ENCODE assay signal across 10 cellular contexts in the genomic region with DNA sequence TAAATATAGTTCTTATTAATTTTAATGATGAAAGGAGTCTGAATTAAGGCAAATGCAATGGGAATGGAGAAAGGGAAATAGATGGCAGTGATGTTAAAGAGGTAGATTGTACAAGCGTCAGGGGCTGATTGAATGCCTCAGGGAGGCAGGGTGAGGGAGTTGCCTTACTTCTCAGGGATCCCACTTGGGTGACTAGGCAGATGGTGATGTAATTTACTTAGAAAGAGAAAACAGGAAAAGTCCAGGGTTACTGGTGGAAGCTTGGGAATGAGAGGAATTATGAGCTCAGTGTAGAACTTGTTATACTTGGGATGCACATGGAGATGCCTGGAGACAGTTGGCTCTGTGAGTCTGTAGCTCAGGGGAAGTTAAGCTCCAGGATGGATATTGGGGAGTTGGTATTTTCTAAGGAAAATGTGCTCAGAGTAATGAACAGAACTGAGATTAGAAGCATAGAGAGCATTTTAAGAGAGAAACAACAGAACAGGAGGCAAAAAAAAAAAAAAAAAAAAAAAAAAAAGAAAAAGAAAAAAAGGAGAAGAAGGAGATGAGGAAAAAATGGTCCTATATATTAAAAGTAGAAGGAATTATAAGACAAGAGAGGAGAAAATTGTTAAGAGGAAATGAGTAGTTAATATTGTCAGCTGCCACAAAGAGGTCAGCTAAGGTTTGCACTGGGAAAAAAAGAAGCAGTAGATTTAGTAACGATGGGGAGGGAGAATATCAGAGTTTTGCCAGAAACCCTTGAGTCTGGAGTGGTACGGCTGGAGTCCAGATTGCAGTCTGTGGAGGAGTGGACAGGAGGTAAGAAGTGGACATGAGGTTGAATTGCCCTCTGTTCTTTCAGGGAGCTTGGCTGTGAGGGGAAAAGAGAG.
DNase-seq lines count a peak whose midpoint lies in the region; ATAC-seq, FAIRE-seq and TF ChIP-seq lines count a peak whose summit lies in the region.
"Had no signal": no experiment of that assay in that cellular context is flagged by ENCODE, and none has a peak within 500 bp of the region (broad histone marks: within the 10 kb centered on the region; RNA-seq: fewer than 3 reads in every experiment).

No MANE protein-coding gene starts in this region.

- H3K27me3 ChIP-seq in astrocyte (ENCODE audit: insufficient read depth, low read length) (no peaks in the 10 kb centered on the region), keratinocyte (ENCODE audit: control insufficient read depth, extremely low read depth, insufficient read depth, low read length) (no peaks in the 10 kb centered on the region), transverse colon (no peaks in the 10 kb centered on the region)
- H3K27me3 ChIP-seq: uterus had no signal

- TF ChIP-seq EP300 in transverse colon (IDR thresholded peaks at IDR 0.05; ENCODE audit: low read depth): no peak

- intact Hi-C loops in left ventricle myocardium superior (cut with micrococcal nuclease) (loop anchor here (10.0 kb wide), 1 partner anchor 135 kb away; no protein-coding TSS in a partner anchor), Right ventricle myocardium inferior (cut with DNase I) (no loop called here), transverse colon (cut with DNase I; ENCODE audit: low total_unique reads) (no loop called here)

- H3K4me1 ChIP-seq in astrocyte (ENCODE audit: insufficient read depth, low read length) (peaks cover 14% of the 10 kb centered on the region), keratinocyte (ENCODE audit: control insufficient read depth, extremely low read depth, insufficient read depth, low read length) (peaks cover 15% of the 10 kb centered on the region), transverse colon (no peaks in the 10 kb centered on the region)
- H3K4me1 ChIP-seq: uterus had no signal

- dilution Hi-C loops in keratinocyte (cut with MboI; ENCODE audit: extremely low pct_ligation_motif_present, low sequenced_read_pairs): no loop called here

- H3K27me3 Mint-ChIP-seq in astrocyte (ENCODE audit: low read depth, unreplicated experiment): no peaks in the 10 kb centered on the region

- H3K4me1 Mint-ChIP-seq in astrocyte (ENCODE audit: low read depth, unreplicated experiment): peaks cover 1% of the 10 kb centered on the region

- no peak for TF ChIP-seq POLR2A in transverse colon (IDR thresholded peaks at IDR 0.05)

- H3K4me2 ChIP-seq in astrocyte (ENCODE audit: low read length) (peak overlapping the region; percentile 16), keratinocyte (ENCODE audit: control insufficient read depth, extremely low read depth, insufficient read depth, low read depth, low read length) (peak overlapping the region; percentile 6)

- H4K20me1 ChIP-seq in astrocyte (ENCODE audit: insufficient read depth, low read length) (no peaks in the 10 kb centered on the region), keratinocyte (ENCODE audit: control insufficient read depth, extremely low read depth, insufficient read depth, low read length) (no peaks in the 10 kb centered on the region)

- no peaks in the 10 kb centered on the region for H3K9me1 ChIP-seq in keratinocyte (ENCODE audit: control insufficient read depth, extremely low read depth, insufficient read depth, low read length)

- no peaks in the 10 kb centered on the region for H3K36me3 Mint-ChIP-seq in astrocyte (ENCODE audit: low read depth, unreplicated experiment)

- TF ChIP-seq CTCF in astrocyte (IDR thresholded peaks at IDR 0.05; ENCODE audit: insufficient read depth, low read depth, low read length) (no peak), keratinocyte (optimal IDR thresholded peaks at IDR 0.05 in 1 of 3, IDR thresholded peaks at IDR 0.05 in 1 of 3, conservative IDR thresholded peaks at IDR 0.05 in 1 of 3; ENCODE audit: extremely low read depth in 1 of 3, insufficient read depth in 2 of 3, low read length in 3 of 3) (no peak), transverse colon (IDR thresholded peaks at IDR 0.05) (no peak)

- peak overlapping the region; percentile 18 for H3K9ac ChIP-seq in astrocyte (ENCODE audit: low read length)
- no peak overlapping the region for H3K9ac ChIP-seq in keratinocyte (ENCODE audit: control insufficient read depth, extremely low read depth, insufficient read depth, low read length)

- peak; percentile 41 for ATAC-seq in left ventricle myocardium superior
- ATAC-seq in Right ventricle myocardium inferior: no peak
- ATAC-seq: activated CD8-positive, alpha-beta T cell treated with anti-CD3 and anti-CD28 coated beads for 36 hours had no signal

- H3K79me2 ChIP-seq in astrocyte (ENCODE audit: insufficient read depth, low read length) (no peaks in the 10 kb centered on the region), keratinocyte (ENCODE audit: control insufficient read depth, insufficient read depth, low read length) (no peaks in the 10 kb centered on the region)

- no peak overlapping the region for H3K4me3 ChIP-seq in astrocyte (ENCODE audit: insufficient read depth, low read depth, low read length)
- no peak overlapping the region for H3K4me3 ChIP-seq in keratinocyte (ENCODE audit: control insufficient read depth in 2 of 3, extremely low read depth in 1 of 3, insufficient read depth in 2 of 3, low read depth in 1 of 3, low read length in 3 of 3)
- H3K4me3 ChIP-seq in transverse colon: no peak overlapping the region
- H3K4me3 ChIP-seq: uterus had no signal

- H3K9me3 ChIP-seq in astrocyte (ENCODE audit: insufficient read depth, low read depth, low read length) (no peaks in the 10 kb centered on the region), keratinocyte (ENCODE audit: control insufficient read depth, low read depth, low read length) (no peaks in the 10 kb centered on the region), transverse colon (no peaks in the 10 kb centered on the region)
- H3K9me3 ChIP-seq: uterus had no signal

- no peaks in the 10 kb centered on the region for H3K9me3 Mint-ChIP-seq in astrocyte (ENCODE audit: unreplicated experiment)
- H3K9me3 Mint-ChIP-seq: activated CD8-positive, alpha-beta T cell treated with anti-CD3 and anti-CD28 coated beads for 36 hours had no signal

- DNase-seq in left ventricle myocardium superior (no peak), Right ventricle myocardium inferior (ENCODE audit: missing footprints) (no peak), astrocyte (ENCODE audit: low read depth) (peak; percentile 89), keratinocyte (ENCODE audit: low read depth, low spot score) (no peak), nucleus accumbens (lab: John Stamatoyannopoulos, UW) (no peak), SKM-1 (lab: John Stamatoyannopoulos, UW; ENCODE audit: unreplicated experiment) (no peak), DMS79 treated with DMSO at 0.1 percent for 48 hours (lab: John Stamatoyannopoulos, UW) (no peak), transverse colon (no peak)
- DNase-seq: activated CD8-positive, alpha-beta T cell treated with anti-CD3 and anti-CD28 coated beads for 36 hours; uterus had no signal

- FAIRE-seq in astrocyte (lab: Jason Lieb, UNC): peak; percentile 73
- peak; percentile 46 for FAIRE-seq in keratinocyte (lab: Jason Lieb, UNC)

- H3K4me3 Mint-ChIP-seq in astrocyte (ENCODE audit: unreplicated experiment): no peak overlapping the region
- H3K4me3 Mint-ChIP-seq: activated CD8-positive, alpha-beta T cell treated with anti-CD3 and anti-CD28 coated beads for 36 hours had no signal

- H3K27ac Mint-ChIP-seq in astrocyte (ENCODE audit: unreplicated experiment): no peak overlapping the region
- H3K27ac Mint-ChIP-seq: activated CD8-positive, alpha-beta T cell treated with anti-CD3 and anti-CD28 coated beads for 36 hours had no signal

- H3K27ac ChIP-seq in astrocyte (ENCODE audit: low read depth, low read length) (peak overlapping the region; percentile 34), keratinocyte (ENCODE audit: control insufficient read depth, insufficient read depth, low read length) (no peak overlapping the region), transverse colon (no peak overlapping the region)
- H3K27ac ChIP-seq: uterus had no signal

- in situ Hi-C loops in transverse colon (cut with MboI; ENCODE audit: low pct_ligation_motif_present in 1 of 4, low pct_unique_long_range_greater_than_20kb in 1 of 4, low sequenced_read_pairs in 3 of 4): no loop called here

- no peaks in the 10 kb centered on the region for H3K36me3 ChIP-seq in astrocyte (ENCODE audit: insufficient read depth, low read length)
- H3K36me3 ChIP-seq in keratinocyte (ENCODE audit: control insufficient read depth in 2 of 2, extremely low read depth in 1 of 2, insufficient read depth in 2 of 2, low read length in 2 of 2): no peaks in the 10 kb centered on the region
- no peaks in the 10 kb centered on the region for H3K36me3 ChIP-seq in transverse colon
- H3K36me3 ChIP-seq: uterus had no signal

- WGBS in transverse colon (ENCODE audit: low coverage in 1 of 2), 2 donors: 63 to 79% methylated on average over 2 to 3 of the region's 3 CpGs

- H2AFZ ChIP-seq in astrocyte (ENCODE audit: low read depth, low read length) (no peak overlapping the region), keratinocyte (ENCODE audit: control insufficient read depth, low read length) (peak overlapping the region; percentile 63)
